Comparison of ENCODE assay signal across 1 cellular context in genomic region chr2:88855620-88856408, GRCh38.
TF ChIP-seq lines count a peak whose summit lies in the region.

No MANE protein-coding gene starts in this region.

TF ChIP-seq in WTC11, 78 proteins besides CTCF, POLR2A, EP300 and RAD21 (continued from another document):
- TF ChIP-seq ZNF396 (CRISPR knock-in tag; IDR thresholded peaks at IDR 0.05; ENCODE audit: borderline replicate concordance) (no peak), GABPB1 (CRISPR knock-in tag; IDR thresholded peaks at IDR 0.05) (no peak), TP53 (CRISPR knock-in tag; IDR thresholded peaks at IDR 0.05) (no peak), PRDM15 (CRISPR knock-in tag; IDR thresholded peaks at IDR 0.05) (no peak), AFF4 (CRISPR knock-in tag; IDR thresholded peaks at IDR 0.05; ENCODE audit: borderline replicate concordance) (no peak), NFATC4 (CRISPR knock-in tag; IDR thresholded peaks at IDR 0.05) (no peak)
- TF ChIP-seq, protein P1, sequence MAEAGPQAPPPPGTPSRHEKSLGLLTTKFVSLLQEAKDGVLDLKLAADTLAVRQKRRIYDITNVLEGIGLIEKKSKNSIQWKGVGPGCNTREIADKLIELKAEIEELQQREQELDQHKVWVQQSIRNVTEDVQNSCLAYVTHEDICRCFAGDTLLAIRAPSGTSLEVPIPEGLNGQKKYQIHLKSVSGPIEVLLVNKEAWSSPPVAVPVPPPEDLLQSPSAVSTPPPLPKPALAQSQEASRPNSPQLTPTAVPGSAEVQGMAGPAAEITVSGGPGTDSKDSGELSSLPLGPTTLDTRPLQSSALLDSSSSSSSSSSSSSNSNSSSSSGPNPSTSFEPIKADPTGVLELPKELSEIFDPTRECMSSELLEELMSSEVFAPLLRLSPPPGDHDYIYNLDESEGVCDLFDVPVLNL (CRISPR knock-in tag; IDR thresholded peaks at IDR 0.05; ENCODE audit: borderline replicate concordance, low read depth) = no peak
- TF ChIP-seq, protein P2, sequence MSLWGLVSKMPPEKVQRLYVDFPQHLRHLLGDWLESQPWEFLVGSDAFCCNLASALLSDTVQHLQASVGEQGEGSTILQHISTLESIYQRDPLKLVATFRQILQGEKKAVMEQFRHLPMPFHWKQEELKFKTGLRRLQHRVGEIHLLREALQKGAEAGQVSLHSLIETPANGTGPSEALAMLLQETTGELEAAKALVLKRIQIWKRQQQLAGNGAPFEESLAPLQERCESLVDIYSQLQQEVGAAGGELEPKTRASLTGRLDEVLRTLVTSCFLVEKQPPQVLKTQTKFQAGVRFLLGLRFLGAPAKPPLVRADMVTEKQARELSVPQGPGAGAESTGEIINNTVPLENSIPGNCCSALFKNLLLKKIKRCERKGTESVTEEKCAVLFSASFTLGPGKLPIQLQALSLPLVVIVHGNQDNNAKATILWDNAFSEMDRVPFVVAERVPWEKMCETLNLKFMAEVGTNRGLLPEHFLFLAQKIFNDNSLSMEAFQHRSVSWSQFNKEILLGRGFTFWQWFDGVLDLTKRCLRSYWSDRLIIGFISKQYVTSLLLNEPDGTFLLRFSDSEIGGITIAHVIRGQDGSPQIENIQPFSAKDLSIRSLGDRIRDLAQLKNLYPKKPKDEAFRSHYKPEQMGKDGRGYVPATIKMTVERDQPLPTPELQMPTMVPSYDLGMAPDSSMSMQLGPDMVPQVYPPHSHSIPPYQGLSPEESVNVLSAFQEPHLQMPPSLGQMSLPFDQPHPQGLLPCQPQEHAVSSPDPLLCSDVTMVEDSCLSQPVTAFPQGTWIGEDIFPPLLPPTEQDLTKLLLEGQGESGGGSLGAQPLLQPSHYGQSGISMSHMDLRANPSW (CRISPR knock-in tag; conservative IDR thresholded peaks at IDR 0.05; ENCODE audit: low read depth) = no peak
- TF ChIP-seq, protein P3, sequence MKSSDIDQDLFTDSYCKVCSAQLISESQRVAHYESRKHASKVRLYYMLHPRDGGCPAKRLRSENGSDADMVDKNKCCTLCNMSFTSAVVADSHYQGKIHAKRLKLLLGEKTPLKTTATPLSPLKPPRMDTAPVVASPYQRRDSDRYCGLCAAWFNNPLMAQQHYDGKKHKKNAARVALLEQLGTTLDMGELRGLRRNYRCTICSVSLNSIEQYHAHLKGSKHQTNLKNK (CRISPR knock-in tag; IDR thresholded peaks at IDR 0.05) = no peak
- TF ChIP-seq, protein P4, sequence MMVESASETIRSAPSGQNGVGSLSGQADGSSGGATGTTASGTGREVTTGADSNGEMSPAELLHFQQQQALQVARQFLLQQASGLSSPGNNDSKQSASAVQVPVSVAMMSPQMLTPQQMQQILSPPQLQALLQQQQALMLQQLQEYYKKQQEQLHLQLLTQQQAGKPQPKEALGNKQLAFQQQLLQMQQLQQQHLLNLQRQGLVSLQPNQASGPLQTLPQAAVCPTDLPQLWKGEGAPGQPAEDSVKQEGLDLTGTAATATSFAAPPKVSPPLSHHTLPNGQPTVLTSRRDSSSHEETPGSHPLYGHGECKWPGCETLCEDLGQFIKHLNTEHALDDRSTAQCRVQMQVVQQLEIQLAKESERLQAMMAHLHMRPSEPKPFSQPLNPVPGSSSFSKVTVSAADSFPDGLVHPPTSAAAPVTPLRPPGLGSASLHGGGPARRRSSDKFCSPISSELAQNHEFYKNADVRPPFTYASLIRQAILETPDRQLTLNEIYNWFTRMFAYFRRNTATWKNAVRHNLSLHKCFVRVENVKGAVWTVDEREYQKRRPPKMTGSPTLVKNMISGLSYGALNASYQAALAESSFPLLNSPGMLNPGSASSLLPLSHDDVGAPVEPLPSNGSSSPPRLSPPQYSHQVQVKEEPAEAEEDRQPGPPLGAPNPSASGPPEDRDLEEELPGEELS (CRISPR knock-in tag; IDR thresholded peaks at IDR 0.05) = no peak
- TF ChIP-seq, protein P5, sequence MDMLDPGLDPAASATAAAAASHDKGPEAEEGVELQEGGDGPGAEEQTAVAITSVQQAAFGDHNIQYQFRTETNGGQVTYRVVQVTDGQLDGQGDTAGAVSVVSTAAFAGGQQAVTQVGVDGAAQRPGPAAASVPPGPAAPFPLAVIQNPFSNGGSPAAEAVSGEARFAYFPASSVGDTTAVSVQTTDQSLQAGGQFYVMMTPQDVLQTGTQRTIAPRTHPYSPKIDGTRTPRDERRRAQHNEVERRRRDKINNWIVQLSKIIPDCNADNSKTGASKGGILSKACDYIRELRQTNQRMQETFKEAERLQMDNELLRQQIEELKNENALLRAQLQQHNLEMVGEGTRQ (CRISPR knock-in tag; IDR thresholded peaks at IDR 0.05) = no peak
TF ChIP-seq in WTC11: peak in this region for 0.
